ENCODE assay signal across 1 cellular context in genomic region chr14:74414380-74414779, GRCh38.
TF ChIP-seq lines count a peak whose summit lies in the region.

No MANE protein-coding gene starts in this region.

TF ChIP-seq in HEK293, 187 proteins besides CTCF, POLR2A, EP300 and RAD21 (continued from another document):
- TF ChIP-seq REST (tag by site-specific recombination; IDR thresholded peaks at IDR 0.05) (no peak), GLIS1 (tag by site-specific recombination; IDR thresholded peaks at IDR 0.05) (peak; percentile 80)
